Comparison of ENCODE assay signal across 8 cellular contexts in genomic region chrX:24023972-24024664, GRCh38. TPM values are rescaled to one million over a fixed set of nuclear protein-coding genes. Genes with fewer than 3 reads are reported as not detected.
DNase-seq lines count a peak whose midpoint lies in the region; ATAC-seq and TF ChIP-seq lines count a peak whose summit lies in the region.

No MANE protein-coding gene starts in this region.

- peak overlapping the region; percentile 91 for H3K4me3 Mint-ChIP-seq in activated CD4-positive, alpha-beta T cell treated with anti-CD3 and anti-CD28 coated beads, Interleukin-2, amount 10 ng/mL, durations not matched to agents 7 days and 5 days
- peak overlapping the region; percentile 74 for H3K4me3 Mint-ChIP-seq in dendritic cell treated with granulocyte-macrophage colony-stimulating factor and Interleukin-4, amounts not matched to agents 40 ng/mL and 50 ng/mL, for 4 days

- H3K4me2 ChIP-seq in OCI-LY1 (ENCODE audit: low read length), result peak overlapping the region; percentile 72

- POLR2A ChIA-PET in activated CD4-positive, alpha-beta T cell treated with anti-CD3 and anti-CD28 coated beads, Interleukin-2, amount 10 ng/mL, durations not matched to agents 7 days and 5 days (lab: Charles Lee), result interaction anchor here (0.7 to 1.2 kb wide), 2 partner anchors 30 to 390 kb away, joined by 3 read pairs; no protein-coding TSS in a partner anchor

- ATAC-seq in HG03108 (IDR thresholded peaks at IDR 0.05; ENCODE audit: unreplicated experiment) (no peak), HG03097 (IDR thresholded peaks at IDR 0.05; ENCODE audit: low FRiP score, unreplicated experiment) (no peak)

- no peak overlapping the region for H2AFZ ChIP-seq in OCI-LY1 (ENCODE audit: low read length)

- H3K27me3 Mint-ChIP-seq in activated CD4-positive, alpha-beta T cell treated with anti-CD3 and anti-CD28 coated beads, Interleukin-2, amount 10 ng/mL, durations not matched to agents 7 days and 5 days, result no peaks in the 10 kb centered on the region
- no peaks in the 10 kb centered on the region for H3K27me3 Mint-ChIP-seq in dendritic cell treated with granulocyte-macrophage colony-stimulating factor and Interleukin-4, amounts not matched to agents 40 ng/mL and 50 ng/mL, for 4 days

- peaks cover 43% of the 10 kb centered on the region for H3K4me1 ChIP-seq in OCI-LY1 (ENCODE audit: insufficient read depth, low read length, severe bottlenecking)
- H3K4me1 ChIP-seq in mucosa of stomach (ENCODE audit: control insufficient read depth, insufficient read depth, low read length), result no peaks in the 10 kb centered on the region

- H3K9me2 ChIP-seq in OCI-LY1 (ENCODE audit: low read depth, low read length), result no peaks in the 10 kb centered on the region

- H3K9me3 Mint-ChIP-seq in activated CD4-positive, alpha-beta T cell treated with anti-CD3 and anti-CD28 coated beads, Interleukin-2, amount 10 ng/mL, durations not matched to agents 7 days and 5 days, result no peaks in the 10 kb centered on the region
- no peaks in the 10 kb centered on the region for H3K9me3 Mint-ChIP-seq in dendritic cell treated with granulocyte-macrophage colony-stimulating factor and Interleukin-4, amounts not matched to agents 40 ng/mL and 50 ng/mL, for 4 days

- H3K79me2 ChIP-seq in OCI-LY1 (ENCODE audit: insufficient read depth, low read length), result peaks cover 49% of the 10 kb centered on the region

- no peaks in the 10 kb centered on the region for H3F3A ChIP-seq in OCI-LY1 (ENCODE audit: insufficient read depth, low read length)

- H3K9me3 ChIP-seq in OCI-LY1 (ENCODE audit: low read length) (no peaks in the 10 kb centered on the region), mucosa of stomach (ENCODE audit: control insufficient read depth, low read length) (no peaks in the 10 kb centered on the region)

- TF ChIP-seq CTCF in OCI-LY1 (IDR thresholded peaks at IDR 0.05; ENCODE audit: low read length), result no peak

- H3K36me3 ChIP-seq in OCI-LY1 (ENCODE audit: insufficient read depth, low read length) (peaks cover 11% of the 10 kb centered on the region), mucosa of stomach (ENCODE audit: control insufficient read depth, insufficient read depth, low read length) (no peaks in the 10 kb centered on the region)

- H3K27ac ChIP-seq in OCI-LY1 (ENCODE audit: low read depth, low read length, poor library complexity, severe bottlenecking), result peak overlapping the region; percentile 87

- intact Hi-C loops in dendritic cell treated with granulocyte-macrophage colony-stimulating factor and Interleukin-4, amounts not matched to agents 40 ng/mL and 50 ng/mL, for 4 days (cut with micrococcal nuclease), result loop anchor here (2.0 to 5.0 kb wide), 2 partner anchors 72 to 113 kb away; no protein-coding TSS in a partner anchor

- H3K9ac ChIP-seq in OCI-LY1 (ENCODE audit: low read length) (peak overlapping the region; percentile 97), mucosa of stomach (ENCODE audit: low read length) (peak overlapping the region; percentile 66)

- CTCF ChIA-PET in activated CD4-positive, alpha-beta T cell treated with anti-CD3 and anti-CD28 coated beads, Interleukin-2, amount 10 ng/mL, durations not matched to agents 7 days and 5 days (lab: Charles Lee), result interaction anchor here (4.9 kb wide), 1 partner anchor 31 kb away, joined by 38 read pairs; the partner anchor contains the start of gene EIF2S3

- peak overlapping the region; percentile 93 for H3K27ac Mint-ChIP-seq in activated CD4-positive, alpha-beta T cell treated with anti-CD3 and anti-CD28 coated beads, Interleukin-2, amount 10 ng/mL, durations not matched to agents 7 days and 5 days
- peak overlapping the region; percentile 83 for H3K27ac Mint-ChIP-seq in dendritic cell treated with granulocyte-macrophage colony-stimulating factor and Interleukin-4, amounts not matched to agents 40 ng/mL and 50 ng/mL, for 4 days

- peaks cover 9% of the 10 kb centered on the region for H3K36me3 Mint-ChIP-seq in activated CD4-positive, alpha-beta T cell treated with anti-CD3 and anti-CD28 coated beads, Interleukin-2, amount 10 ng/mL, durations not matched to agents 7 days and 5 days (ENCODE audit: low read depth)
- peaks cover 6% of the 10 kb centered on the region for H3K36me3 Mint-ChIP-seq in dendritic cell treated with granulocyte-macrophage colony-stimulating factor and Interleukin-4, amounts not matched to agents 40 ng/mL and 50 ng/mL, for 4 days (ENCODE audit: low read depth)

- no peaks in the 10 kb centered on the region for H4K20me1 ChIP-seq in OCI-LY1 (ENCODE audit: insufficient read depth, low read length)

- peak; percentile 8 for DNase-seq in activated CD4-positive, alpha-beta T cell treated with anti-CD3 and anti-CD28 coated beads, Interleukin-2, amount 10 ng/mL, durations not matched to agents 7 days and 5 days
- DNase-seq in activated CD4-positive, alpha-beta T cell treated with anti-CD3 and anti-CD28 coated beads, Interleukin-2, amount 50 U/mL, for 48 hours, result no peak
- DNase-seq in amniotic stem cell (lab: John Stamatoyannopoulos, UW), result no peak

- peaks cover 38% of the 10 kb centered on the region for H3K4me1 Mint-ChIP-seq in activated CD4-positive, alpha-beta T cell treated with anti-CD3 and anti-CD28 coated beads, Interleukin-2, amount 10 ng/mL, durations not matched to agents 7 days and 5 days
- H3K4me1 Mint-ChIP-seq in dendritic cell treated with granulocyte-macrophage colony-stimulating factor and Interleukin-4, amounts not matched to agents 40 ng/mL and 50 ng/mL, for 4 days (ENCODE audit: low read depth), result peaks cover 18% of the 10 kb centered on the region

- no peaks in the 10 kb centered on the region for H3K27me3 ChIP-seq in OCI-LY1 (ENCODE audit: insufficient read depth, low read length)
- H3K27me3 ChIP-seq in mucosa of stomach (ENCODE audit: control insufficient read depth, insufficient read depth, low read length), result no peaks in the 10 kb centered on the region

- peak overlapping the region; percentile 97 for H3K4me3 ChIP-seq in OCI-LY1 (ENCODE audit: low read depth, low read length, poor library complexity, severe bottlenecking)
- peak overlapping the region; percentile 31 for H3K4me3 ChIP-seq in mucosa of stomach (ENCODE audit: low read length)

RNA-seq across cellular contexts. Expression of gene KLHL15, which starts 2.9 kb away (rescaled TPM):
- 1 to 10 TPM; 8.6 to 9.6 TPM for total RNA-seq in activated CD4-positive, alpha-beta T cell treated with anti-CD3 and anti-CD28 coated beads, Interleukin-2, amount 10 ng/mL, durations not matched to agents 7 days and 5 days

RNA-seq across cellular contexts. Expression of gene EIF2S3, which starts 30.6 kb away (rescaled TPM):
- 100 to 1,000 TPM; 199 to 209 TPM for total RNA-seq in activated CD4-positive, alpha-beta T cell treated with anti-CD3 and anti-CD28 coated beads, Interleukin-2, amount 10 ng/mL, durations not matched to agents 7 days and 5 days
